Comparison of ENCODE assay signal across 27 cellular contexts in genomic region chr3:19173945-19174344, GRCh38. TPM values are rescaled to one million over a fixed set of nuclear protein-coding genes. Genes with fewer than 3 reads are reported as not detected.
A peak's percentile ranks its signal among the peaks of the same experiment; 100 is the strongest.
DNase-seq lines count a peak whose midpoint lies in the region; ATAC-seq and TF ChIP-seq lines count a peak whose summit lies in the region.
"Had no signal": no experiment of that assay in that cellular context is flagged by ENCODE, and none has a peak within 500 bp of the region (broad histone marks: within the 10 kb centered on the region; RNA-seq: fewer than 3 reads in every experiment).

No MANE protein-coding gene starts in this region.

- H3K9me3 ChIP-seq in endodermal cell (ENCODE audit: control insufficient read depth, low read length) (peaks cover 1% of the 10 kb centered on the region), neural cell (ENCODE audit: low read length) (no peaks in the 10 kb centered on the region)
- H3K9me3 ChIP-seq: BLaER1, heart left ventricle, transverse colon had no signal

- peaks cover 8% of the 10 kb centered on the region for H3K79me2 ChIP-seq in neural cell (replicated peaks; ENCODE audit: insufficient read depth, low read length)

- no peaks in the 10 kb centered on the region for H3K27me3 ChIP-seq in H7 (ENCODE audit: control insufficient read depth, insufficient read depth, low read length)
- no peaks in the 10 kb centered on the region for H3K27me3 ChIP-seq in endodermal cell (ENCODE audit: control insufficient read depth, insufficient read depth, low read length, poor library complexity, severe bottlenecking)
- no peaks in the 10 kb centered on the region for H3K27me3 ChIP-seq in neural cell (ENCODE audit: insufficient read depth, low read depth, low read length)
- H3K27me3 ChIP-seq: BLaER1, heart left ventricle, transverse colon had no signal

- peaks cover 42% of the 10 kb centered on the region for H3K4me1 Mint-ChIP-seq in endodermal cell
- H3K4me1 Mint-ChIP-seq in T-cell = no peaks in the 10 kb centered on the region
- H3K4me1 Mint-ChIP-seq: activated CD4-positive, alpha-beta T cell treated with anti-CD3 and anti-CD28 coated beads, Interleukin-2, amount 10 ng/mL, durations not matched to agents 7 days and 5 days; immature natural killer cell; memory B cell had no signal

- TF ChIP-seq CTCF in endodermal cell (conservative IDR thresholded peaks at IDR 0.05) (peak; percentile 77), neural cell (IDR thresholded peaks at IDR 0.05; ENCODE audit: poor library complexity, severe bottlenecking) (peak; percentile 20)

- no peak overlapping the region for H2AFZ ChIP-seq in neural cell (ENCODE audit: low read depth, low read length)

- POLR2A ChIA-PET in T-cell (lab: Charles Lee) = no interaction called here

- H3F3A ChIP-seq in neural cell (ENCODE audit: insufficient read depth, low read length, poor library complexity, severe bottlenecking) = no peaks in the 10 kb centered on the region

- WGBS in endodermal cell (ENCODE audit: insufficient coverage in 1 of 2, insufficient read length in 1 of 2), 2 experiments = 0% methylated on average over 1 of the region's 1 CpG; no CpG with 5 or more reads in 1 of the 2 experiments

- H3K4me3 ChIP-seq in H7 (ENCODE audit: insufficient read depth, low read depth, low read length) (no peak overlapping the region), endodermal cell (ENCODE audit: low read length) (no peak overlapping the region), neural cell (ENCODE audit: low read length) (no peak overlapping the region)
- H3K4me3 ChIP-seq: BLaER1, coronary artery, heart left ventricle, transverse colon had no signal

- H3K9me3 Mint-ChIP-seq in endodermal cell (peaks cover 5% of the 10 kb centered on the region), T-cell (peaks cover 0 to 4% (median 0%) of the 10 kb centered on the region in 3 donors)
- H3K9me3 Mint-ChIP-seq: activated CD4-positive, alpha-beta T cell treated with anti-CD3 and anti-CD28 coated beads, Interleukin-2, amount 10 ng/mL, durations not matched to agents 7 days and 5 days; activated T-cell treated with anti-CD3 and anti-CD28 coated beads, Interleukin-2, amount 50 U/mL, for 24 hours; memory B cell had no signal

- DNase-seq in H7 (peak; percentile 70), NCI-H146 treated with DMSO at 0.1 percent for 48 hours (lab: John Stamatoyannopoulos, UW; ENCODE audit: unreplicated experiment) (peak; percentile 95), endodermal cell (peak; percentile 79), NCI-H1105 treated with DMSO at 0.1 percent for 48 hours (lab: John Stamatoyannopoulos, UW) (no peak), T-cell (no peak)
- DNase-seq: activated CD4-positive, alpha-beta T cell treated with anti-CD3 and anti-CD28 coated beads, Interleukin-2, amount 10 ng/mL, durations not matched to agents 7 days and 5 days; activated gamma-delta T cell treated with Interleukin-2 at 50 U/mL for 16 hours; activated T-cell treated with anti-CD3 and anti-CD28 coated beads, Interleukin-2, amount 50 U/mL, for 24 hours; effector memory CD4-positive, alpha-beta T cell; foreskin fibroblast; GF-D8; HCEC 1CT; heart left ventricle; immature natural killer cell; NCI-H1436 treated with DMSO at 0.1 percent for 48 hours; NCI-H226; occipital lobe; small intestine; stimulated activated CD4-positive, alpha-beta T cell treated with anti-CD3 and anti-CD28 coated beads, Interleukin-2, amount 100 ng/mL, for 24 hours; transverse colon had no signal

- no peaks in the 10 kb centered on the region for H3K27me3 Mint-ChIP-seq in endodermal cell (ENCODE audit: insufficient read depth)
- peaks cover 5 to 12% of the 10 kb centered on the region in 2 donors for H3K27me3 Mint-ChIP-seq in T-cell

- H3K27ac Mint-ChIP-seq in endodermal cell (peak overlapping the region; percentile 20), T-cell (no peak overlapping the region)
- H3K27ac Mint-ChIP-seq: activated CD4-positive, alpha-beta T cell treated with anti-CD3 and anti-CD28 coated beads, Interleukin-2, amount 10 ng/mL, durations not matched to agents 7 days and 5 days; activated T-cell treated with anti-CD3 and anti-CD28 coated beads, Interleukin-2, amount 50 U/mL, for 24 hours; immature natural killer cell; memory B cell had no signal

- no peak for TF ChIP-seq EP300 in neural cell (conservative IDR thresholded peaks at IDR 0.05; ENCODE audit: poor library complexity, severe bottlenecking)

- H3K4me1 ChIP-seq in endodermal cell (ENCODE audit: control insufficient read depth, insufficient read depth, low read length) = peaks cover 6% of the 10 kb centered on the region
- H3K4me1 ChIP-seq: BLaER1, heart left ventricle, transverse colon had no signal

- H3K4me3 Mint-ChIP-seq in endodermal cell = no peak overlapping the region
- no peak overlapping the region for H3K4me3 Mint-ChIP-seq in T-cell
- H3K4me3 Mint-ChIP-seq: activated CD4-positive, alpha-beta T cell treated with anti-CD3 and anti-CD28 coated beads, Interleukin-2, amount 10 ng/mL, durations not matched to agents 7 days and 5 days; activated T-cell treated with anti-CD3 and anti-CD28 coated beads, Interleukin-2, amount 50 U/mL, for 24 hours; immature natural killer cell; memory B cell had no signal

- TF ChIP-seq RAD21 in neural cell (conservative IDR thresholded peaks at IDR 0.05) = no peak

- no peak overlapping the region for H3K4me2 ChIP-seq in neural cell (ENCODE audit: low read length)
- H3K4me2 ChIP-seq: BLaER1, KMS-11 had no signal

- no peaks in the 10 kb centered on the region for H3K9me2 ChIP-seq in neural cell (ENCODE audit: insufficient read depth, low read length)

- H3K9ac ChIP-seq in endodermal cell (ENCODE audit: extremely low read depth, low read length, poor library complexity, severe bottlenecking) (no peak overlapping the region), neural cell (ENCODE audit: low read length) (no peak overlapping the region)
- H3K9ac ChIP-seq: BLaER1, KMS-11 had no signal

- peaks cover 12% of the 10 kb centered on the region for H3K36me3 Mint-ChIP-seq in endodermal cell (ENCODE audit: low read depth)
- no peaks in the 10 kb centered on the region for H3K36me3 Mint-ChIP-seq in T-cell
- H3K36me3 Mint-ChIP-seq: immature natural killer cell, memory B cell had no signal

- H3K27ac ChIP-seq in endodermal cell (ENCODE audit: low read depth, low read length) = no peak overlapping the region
- H3K27ac ChIP-seq in neural cell (ENCODE audit: low read length) = no peak overlapping the region
- H3K27ac ChIP-seq: BLaER1, coronary artery, heart left ventricle, KMS-11, transverse colon had no signal

- H3K36me3 ChIP-seq in H7 (replicated peaks; ENCODE audit: control insufficient read depth, insufficient read depth, low read length) (no peaks in the 10 kb centered on the region), endodermal cell (ENCODE audit: control insufficient read depth, insufficient read depth, low read length) (peaks cover 1% of the 10 kb centered on the region), neural cell (ENCODE audit: insufficient read depth, low read length) (no peaks in the 10 kb centered on the region)
- H3K36me3 ChIP-seq: BLaER1, heart left ventricle, transverse colon had no signal

- CTCF ChIA-PET in T-cell (lab: Charles Lee) = no interaction called here

- no peak for ATAC-seq in HG02852 (IDR thresholded peaks at IDR 0.05; ENCODE audit: unreplicated experiment)
- no peak for ATAC-seq in T-cell (replicated peaks in 1 of 4)
- ATAC-seq: heart left ventricle had no signal

- H4K20me1 ChIP-seq in neural cell (ENCODE audit: insufficient read depth) = no peaks in the 10 kb centered on the region
- H4K20me1 ChIP-seq: BLaER1 had no signal

TF ChIP-seq in neural cell, 6 proteins besides CTCF, POLR2A, EP300 and RAD21:
- no peak for TF ChIP-seq POLR2AphosphoS5 (IDR thresholded peaks at IDR 0.05)
- no peak for TF ChIP-seq REST (IDR thresholded peaks at IDR 0.05; ENCODE audit: borderline replicate concordance)
- no peak for TF ChIP-seq SMC3 (conservative IDR thresholded peaks at IDR 0.05; ENCODE audit: poor library complexity)
- no peak for TF ChIP-seq MXI1 (conservative IDR thresholded peaks at IDR 0.05; ENCODE audit: poor library complexity, severe bottlenecking)
- TF ChIP-seq TAF1 (IDR thresholded peaks at IDR 0.05; ENCODE audit: low read depth) = no peak
- no peak for TF ChIP-seq EZH2 (IDR thresholded peaks at IDR 0.05; ENCODE audit: borderline replicate concordance, insufficient read depth, low read length, poor library complexity, severe bottlenecking)

RNA-seq across cellular contexts. Expression of gene KCNH8, which starts 25.6 kb away (rescaled TPM):
- 0.55 and 1.3 TPM in 2 replicates for total RNA-seq in H7 (2014; rRNA removed; shearing (Covaris generic))
- total RNA-seq in endodermal cell = 10 to 100 TPM; 12.0 to 15.0 TPM
- 8.1 TPM for polyA plus RNA-seq in endodermal cell (2013, experiment 1 of 2)
- polyA plus RNA-seq in endodermal cell (2013, experiment 2 of 2) = 7.6 TPM
- 28.9 and 31.7 TPM in 2 replicates for polyA plus RNA-seq in neural cell
- polyA minus RNA-seq in neural cell = 29.2 and 34.7 TPM in 2 replicates
- total RNA-seq in T-cell = under 1 TPM in 4 of 5 donors, not detected in 1; 0.03 to 0.26 (median 0.16) TPM
- total RNA-seq: activated CD4-positive, alpha-beta T cell treated with anti-CD3 and anti-CD28 coated beads, Interleukin-2, amount 10 ng/mL, durations not matched to agents 7 days and 5 days; T-helper 2 cell treated with Interferon-gamma antibody and Interleukin-4, amounts not matched to agents 100 ng/mL and 5 ng/mL, for 36 hours had no signal
- polyA plus RNA-seq: immature natural killer cell had no signal

Comparison
In these comparisons a context has a peak if more than half of its experiments do, and no peak if none do; other contexts are left out.
1. DNase-seq: peak in H7 (single experiment), NCI-H146 treated with DMSO at 0.1 percent for 48 hours (single experiment) and endodermal cell (single experiment); none in NCI-H1105 treated with DMSO at 0.1 percent for 48 hours (single experiment) and T-cell (0 of 34).